Comparison of ENCODE assay signal across 18 cellular contexts in genomic region chr11:130415719-130416536, GRCh38. TPM values are rescaled to one million over a fixed set of nuclear protein-coding genes. Genes with fewer than 3 reads are reported as not detected.
"Had no signal": no experiment of that assay in that cellular context is flagged by ENCODE, and none has a peak within 500 bp of the region (broad histone marks: within the 10 kb centered on the region; RNA-seq: fewer than 3 reads in every experiment).

No MANE protein-coding gene starts in this region.

- H3K27ac ChIP-seq: body of pancreas, coronary artery, heart right ventricle, WERI-Rb-1 had no signal

- H3K4me1 Mint-ChIP-seq: activated CD4-positive, alpha-beta T cell treated with anti-CD3 and anti-CD28 coated beads, Interleukin-2, amount 10 ng/mL, durations not matched to agents 24 days and 14 days; activated T-helper 17 cell treated with anti-CD3 and anti-CD28 coated beads, Interleukin-2, amount 50 U/mL, for 72 hours had no signal

- H3K27ac Mint-ChIP-seq: activated CD4-positive, alpha-beta T cell treated with anti-CD3 and anti-CD28 coated beads, Interleukin-2, amount 10 ng/mL, durations not matched to agents 24 days and 14 days; activated naive CD4-positive, alpha-beta T cell treated with anti-CD3 and anti-CD28 coated beads for 36 hours; activated T-helper 17 cell treated with anti-CD3 and anti-CD28 coated beads, Interleukin-2, amount 50 U/mL, for 72 hours had no signal

- ATAC-seq: activated T-helper 17 cell treated with anti-CD3 and anti-CD28 coated beads, Interleukin-2, amount 50 U/mL, for 72 hours; body of pancreas had no signal

- H3K27me3 ChIP-seq: body of pancreas, sigmoid colon had no signal

- H3K4me3 Mint-ChIP-seq: activated CD4-positive, alpha-beta T cell treated with anti-CD3 and anti-CD28 coated beads, Interleukin-2, amount 10 ng/mL, durations not matched to agents 24 days and 14 days; activated naive CD4-positive, alpha-beta T cell treated with anti-CD3 and anti-CD28 coated beads for 36 hours; activated T-helper 17 cell treated with anti-CD3 and anti-CD28 coated beads, Interleukin-2, amount 50 U/mL, for 72 hours had no signal

- FAIRE-seq: endothelial cell of umbilical vein, frontal cortex, islet of Langerhans had no signal

- H3K4me1 ChIP-seq: body of pancreas had no signal

- H3K9me3 Mint-ChIP-seq: activated CD4-positive, alpha-beta T cell treated with anti-CD3 and anti-CD28 coated beads, Interleukin-2, amount 10 ng/mL, durations not matched to agents 24 days and 14 days; activated naive CD4-positive, alpha-beta T cell treated with anti-CD3 and anti-CD28 coated beads for 36 hours; activated T-helper 17 cell treated with anti-CD3 and anti-CD28 coated beads, Interleukin-2, amount 50 U/mL, for 72 hours had no signal

- DNase-seq: activated CD4-positive, alpha-beta T cell treated with anti-CD3 and anti-CD28 coated beads, Interleukin-2, amount 10 ng/mL, durations not matched to agents 24 days and 14 days; activated naive CD4-positive, alpha-beta T cell treated with anti-CD3 and anti-CD28 coated beads for 36 hours; activated T-cell treated with anti-CD3 and anti-CD28 coated beads for 4 hours; body of pancreas; central memory CD4-positive, alpha-beta T cell; effector CD4-positive, alpha-beta T cell; heart right ventricle; sigmoid colon; stimulated activated CD4-positive, alpha-beta T cell treated with anti-CD3 and anti-CD28 coated beads, Interleukin-12 subunit alpha, Interleukin-12 subunit beta, amount 100 ng/mL, for 4 hours; stimulated activated naive CD4-positive, alpha-beta T cell treated with Interleukin-2 at 50 U/mL for 16 hours; T1000; WERI-Rb-1 had no signal

- H3K36me3 ChIP-seq: heart right ventricle, WERI-Rb-1 had no signal

- H3K9me3 ChIP-seq: body of pancreas, heart right ventricle, sigmoid colon had no signal

- H3K4me3 ChIP-seq: body of pancreas, coronary artery, heart right ventricle, sigmoid colon had no signal

RNA-seq across cellular contexts. Expression of gene ADAMTS8, which starts 12.5 kb away (rescaled TPM):
- total RNA-seq: activated CD4-positive, alpha-beta T cell treated with anti-CD3 and anti-CD28 coated beads, Interleukin-2, amount 10 ng/mL, durations not matched to agents 24 days and 14 days; activated CD8-positive, alpha-beta memory T cell treated with anti-CD3 and anti-CD28 coated beads for 36 hours; activated naive CD4-positive, alpha-beta T cell treated with anti-CD3 and anti-CD28 coated beads for 36 hours; activated T-helper 17 cell treated with anti-CD3 and anti-CD28 coated beads, Interleukin-2, amount 50 U/mL, for 72 hours; endothelial cell of umbilical vein had no signal
- polyA plus RNA-seq: endothelial cell of umbilical vein had no signal

RNA-seq across cellular contexts. Expression of gene ADAMTS15, which starts 32.5 kb away (rescaled TPM):
- total RNA-seq: activated CD8-positive, alpha-beta memory T cell treated with anti-CD3 and anti-CD28 coated beads for 36 hours; activated naive CD4-positive, alpha-beta T cell treated with anti-CD3 and anti-CD28 coated beads for 36 hours; activated T-helper 17 cell treated with anti-CD3 and anti-CD28 coated beads, Interleukin-2, amount 50 U/mL, for 72 hours; endothelial cell of umbilical vein had no signal
